ENCODE assay signal across 24 cellular contexts in genomic region chr18:65016631-65017371, GRCh38.
"Had no signal": no experiment of that assay in that cellular context is flagged by ENCODE, and none has a peak within 500 bp of the region (broad histone marks: within the 10 kb centered on the region; RNA-seq: fewer than 3 reads in every experiment).

No MANE protein-coding gene starts in this region.

- ATAC-seq: activated CD8-positive, alpha-beta memory T cell treated with anti-CD3 and anti-CD28 coated beads, Interleukin-2, amount 10 ng/mL, durations not matched to agents 7 days and 5 days; T-helper 17 cell had no signal

- H3K27ac ChIP-seq: KMS-11 had no signal

- H3K4me3 Mint-ChIP-seq: activated B cell treated with CpG ODN at 0.5 μM for 24 hours; activated CD4-positive, alpha-beta T cell treated with anti-CD3 and anti-CD28 coated beads, Interleukin-2, amount 10 ng/mL, durations not matched to agents 24 days and 14 days; activated CD8-positive, alpha-beta memory T cell treated with anti-CD3 and anti-CD28 coated beads, Interleukin-2, amount 10 ng/mL, durations not matched to agents 7 days and 5 days; activated naive CD4-positive, alpha-beta T cell treated with anti-CD3 and anti-CD28 coated beads, Interleukin-2, amount 50 U/mL, for 24 hours; activated T-cell treated with anti-CD3 and anti-CD28 coated beads, Interleukin-2, amount 50 U/mL, for 24 hours; activated T-helper 1 cell treated with anti-CD3 and anti-CD28 coated beads, Interleukin-12 subunit alpha, Interleukin-12 subunit beta, Interleukin-2, Interleukin-4 antibody, amounts not matched to agents 30 ng/mL and 10 ng/mL and 1 ng/mL, durations not matched to agents 14 hours and 24 hours and 36 hours; brain; T-helper 17 cell had no signal

- H3K36me3 Mint-ChIP-seq: activated CD8-positive, alpha-beta memory T cell treated with anti-CD3 and anti-CD28 coated beads, Interleukin-2, amount 10 ng/mL, durations not matched to agents 7 days and 5 days; activated naive CD4-positive, alpha-beta T cell treated with anti-CD3 and anti-CD28 coated beads, Interleukin-2, amount 50 U/mL, for 24 hours; brain had no signal

- H3K4me2 ChIP-seq: KMS-11 had no signal

- DNase-seq: activated B cell treated with CpG ODN at 0.5 μM for 24 hours; activated CD4-positive, alpha-beta T cell treated with anti-CD3 and anti-CD28 coated beads for 1 hour; activated CD4-positive, alpha-beta T cell treated with anti-CD3 and anti-CD28 coated beads, Interleukin-2, amount 10 ng/mL, durations not matched to agents 24 days and 14 days; activated CD4-positive, alpha-beta T cell treated with anti-CD3 and anti-CD28 coated beads, Interleukin-2, amount 50 U/mL, for 48 hours; activated CD8-positive, alpha-beta memory T cell treated with anti-CD3 and anti-CD28 coated beads, Interleukin-2, amount 10 ng/mL, durations not matched to agents 7 days and 5 days; activated effector memory CD4-positive, alpha-beta T cell treated with Interleukin-2 at 50 U/mL for 16 hours; activated naive CD4-positive, alpha-beta T cell; activated T-cell treated with anti-CD3 and anti-CD28 coated beads, Interleukin-2, amount 50 U/mL, for 24 hours; NCI-H1092; NCI-H1417; NCI-H1930; NCI-H2171; NCI-H2227 treated with DMSO at 0.1 percent for 48 hours; NCI-H526 treated with DMSO at 0.1 percent for 48 hours; NCI-H82; NK-92 treated with Interleukin-12 subunit alpha and Interleukin-12 subunit beta, amount 100 ng/mL, for 24 hours; OCI-M1; SIG-M5; T-helper 17 cell; T-helper 9 cell had no signal

- H3K27ac Mint-ChIP-seq: activated B cell treated with CpG ODN at 0.5 μM for 24 hours; activated CD4-positive, alpha-beta T cell treated with anti-CD3 and anti-CD28 coated beads, Interleukin-2, amount 10 ng/mL, durations not matched to agents 24 days and 14 days; activated CD8-positive, alpha-beta memory T cell treated with anti-CD3 and anti-CD28 coated beads, Interleukin-2, amount 10 ng/mL, durations not matched to agents 7 days and 5 days; activated naive CD4-positive, alpha-beta T cell treated with anti-CD3 and anti-CD28 coated beads, Interleukin-2, amount 50 U/mL, for 24 hours; activated T-cell treated with anti-CD3 and anti-CD28 coated beads, Interleukin-2, amount 50 U/mL, for 24 hours; activated T-helper 1 cell treated with anti-CD3 and anti-CD28 coated beads, Interleukin-12 subunit alpha, Interleukin-12 subunit beta, Interleukin-2, Interleukin-4 antibody, amounts not matched to agents 30 ng/mL and 10 ng/mL and 1 ng/mL, durations not matched to agents 14 hours and 24 hours and 36 hours; brain; T-helper 17 cell had no signal

- H3K9ac ChIP-seq: KMS-11 had no signal

- H3K9me3 Mint-ChIP-seq: activated B cell treated with CpG ODN at 0.5 μM for 24 hours; activated CD4-positive, alpha-beta T cell treated with anti-CD3 and anti-CD28 coated beads, Interleukin-2, amount 10 ng/mL, durations not matched to agents 24 days and 14 days had no signal

- H3K4me1 Mint-ChIP-seq: activated B cell treated with CpG ODN at 0.5 μM for 24 hours; activated CD4-positive, alpha-beta T cell treated with anti-CD3 and anti-CD28 coated beads, Interleukin-2, amount 10 ng/mL, durations not matched to agents 24 days and 14 days; activated CD8-positive, alpha-beta memory T cell treated with anti-CD3 and anti-CD28 coated beads, Interleukin-2, amount 10 ng/mL, durations not matched to agents 7 days and 5 days; activated naive CD4-positive, alpha-beta T cell treated with anti-CD3 and anti-CD28 coated beads, Interleukin-2, amount 50 U/mL, for 24 hours; T-helper 17 cell had no signal
